ENCODE assay signal across 9 cellular contexts in genomic region chr2:101473581-101473910, GRCh38. TPM values are rescaled to one million over a fixed set of nuclear protein-coding genes. Genes with fewer than 3 reads are reported as not detected.
DNase-seq lines count a peak whose midpoint lies in the region; ATAC-seq, FAIRE-seq and TF ChIP-seq lines count a peak whose summit lies in the region.
"Had no signal": no experiment of that assay in that cellular context is flagged by ENCODE, and none has a peak within 500 bp of the region (broad histone marks: within the 10 kb centered on the region; RNA-seq: fewer than 3 reads in every experiment).

No MANE protein-coding gene starts in this region.

- H3K9ac ChIP-seq in endocrine pancreas (ENCODE audit: control insufficient read depth, insufficient read depth, low read length): peak overlapping the region; percentile 19

- H3K36me3 ChIP-seq in KOPT-K1 (ENCODE audit: insufficient read depth, low read length): no peaks in the 10 kb centered on the region
- H3K36me3 ChIP-seq in endocrine pancreas (ENCODE audit: control insufficient read depth, insufficient read depth, low read length): no peaks in the 10 kb centered on the region
- no peaks in the 10 kb centered on the region for H3K36me3 ChIP-seq in naive thymus-derived CD4-positive, alpha-beta T cell (ENCODE audit: control insufficient read depth in 2 of 3, insufficient read depth in 3 of 3, low read length in 3 of 3)

- peaks cover 0 to 6% (median 0%) of the 10 kb centered on the region in 5 donors for H3K36me3 Mint-ChIP-seq in naive thymus-derived CD4-positive, alpha-beta T cell

- POLR2A ChIA-PET in A549 (lab: Yijun Ruan, JAX): no interaction called here
- POLR2A ChIA-PET in naive thymus-derived CD4-positive, alpha-beta T cell (lab: Charles Lee): interaction anchor here (0.6 kb wide), 1 partner anchor 255 kb away, joined by 3 read pairs; no protein-coding TSS in a partner anchor

- H3K4me1 ChIP-seq in A549: no peaks in the 10 kb centered on the region
- no peaks in the 10 kb centered on the region for H3K4me1 ChIP-seq in endocrine pancreas (ENCODE audit: control insufficient read depth, insufficient read depth, low read length)
- H3K4me1 ChIP-seq in naive thymus-derived CD4-positive, alpha-beta T cell (ENCODE audit: control insufficient read depth in 2 of 2, insufficient read depth in 2 of 2, low read length in 2 of 2): peaks cover 0 to 6% of the 10 kb centered on the region in 2 donors

- no peak for FAIRE-seq in A549 (lab: Jason Lieb, UNC)

- H3K4me1 Mint-ChIP-seq in naive thymus-derived CD4-positive, alpha-beta T cell: peaks cover 6 to 50% (median 11%) of the 10 kb centered on the region in 7 donors

- intact Hi-C loops in naive thymus-derived CD4-positive, alpha-beta T cell (cut with micrococcal nuclease): loop anchor here in 1 of 2 donors (5.0 kb wide), 1 partner anchor 56 kb away; no protein-coding TSS in a partner anchor

- H3K9me3 Mint-ChIP-seq in naive thymus-derived CD4-positive, alpha-beta T cell: no peaks in the 10 kb centered on the region

- no peak for TF ChIP-seq CTCF in A549 (IDR thresholded peaks at IDR 0.05)

- TF ChIP-seq POLR2A in A549 (IDR thresholded peaks at IDR 0.05; ENCODE audit: low read length): no peak

- peak overlapping the region in 3 of 9 donors; percentile 36 to 85 (median 58) for H3K27ac Mint-ChIP-seq in naive thymus-derived CD4-positive, alpha-beta T cell

- no peak for ATAC-seq in A549
- ATAC-seq in naive thymus-derived CD4-positive, alpha-beta T cell: no peak

- TF ChIP-seq RAD21 in A549 (conservative IDR thresholded peaks at IDR 0.05 in 1 of 2, IDR thresholded peaks at IDR 0.05 in 1 of 2): no peak

- no peaks in the 10 kb centered on the region for H3K27me3 ChIP-seq in endocrine pancreas (ENCODE audit: control insufficient read depth, insufficient read depth, low read length)
- H3K27me3 ChIP-seq in naive thymus-derived CD4-positive, alpha-beta T cell (ENCODE audit: control insufficient read depth in 2 of 2, insufficient read depth in 2 of 2, low read length in 2 of 2): no peaks in the 10 kb centered on the region

- H3K4me2 ChIP-seq in A549: 0 out of 3 replicates have a peak overlapping the region, but pooled peaks have one; percentile 12

- TF ChIP-seq EP300 in A549 (IDR thresholded peaks at IDR 0.05): no peak

- CTCF ChIA-PET in A549 (lab: Yijun Ruan, JAX): no interaction called here
- CTCF ChIA-PET in naive thymus-derived CD4-positive, alpha-beta T cell (lab: Charles Lee): interaction anchor here (0.6 kb wide), 1 partner anchor 163 kb away, joined by 6 read pairs; no protein-coding TSS in a partner anchor

- H3K27me3 Mint-ChIP-seq in naive thymus-derived CD4-positive, alpha-beta T cell: peaks cover 0 to 7% (median 0%) of the 10 kb centered on the region in 5 donors

- no peak overlapping the region for H3K27ac ChIP-seq in A549
- H3K27ac ChIP-seq in KOPT-K1 (ENCODE audit: low read depth, low read length, poor library complexity, severe bottlenecking): peak overlapping the region; percentile 87
- no peak overlapping the region for H3K27ac ChIP-seq in naive thymus-derived CD4-positive, alpha-beta T cell (ENCODE audit: low read depth, low read length)

- H3K4me3 Mint-ChIP-seq in naive thymus-derived CD4-positive, alpha-beta T cell: peak overlapping the region; percentile 76 to 88 (median 83)

- 80% methylated on average over 3 of the region's 3 CpGs for WGBS in A549 (ENCODE audit: missing lambda C conversion rate)

- DNase-seq in A549 (ENCODE audit: low read depth in 1 of 2, low spot score in 1 of 2): no peak
- no peak for DNase-seq in naive thymus-derived CD4-positive, alpha-beta T cell
- DNase-seq in NCI-H2081 (lab: John Stamatoyannopoulos, UW): no peak
- no peak for DNase-seq in activated effector memory CD4-positive, alpha-beta T cell treated with Interleukin-2 at 50 U/mL for 16 hours
- no peak for DNase-seq in kidney tubule cell (ENCODE audit: low spot score)
- no peak for DNase-seq in HuH-7.5 (ENCODE audit: low spot score)
- DNase-seq: GDM1 had no signal

- no peak overlapping the region for H3K4me3 ChIP-seq in A549
- H3K4me3 ChIP-seq in endocrine pancreas (ENCODE audit: control insufficient read depth, insufficient read depth, low read length): no peak overlapping the region
- H3K4me3 ChIP-seq in naive thymus-derived CD4-positive, alpha-beta T cell (ENCODE audit: low read length): peak overlapping the region; percentile 48

- H3K9me3 ChIP-seq in A549 (no peaks in the 10 kb centered on the region), KOPT-K1 (ENCODE audit: insufficient read depth, low read length, poor library complexity, severe bottlenecking) (no peaks in the 10 kb centered on the region), endocrine pancreas (ENCODE audit: control insufficient read depth, low read length) (no peaks in the 10 kb centered on the region)
- H3K9me3 ChIP-seq in naive thymus-derived CD4-positive, alpha-beta T cell (ENCODE audit: control insufficient read depth in 2 of 3, low read length in 3 of 3): no peaks in the 10 kb centered on the region

TF ChIP-seq in A549, 52 proteins besides CTCF, POLR2A, EP300 and RAD21:
- no peak for TF ChIP-seq KDM5A (IDR thresholded peaks at IDR 0.05)

RNA-seq across cellular contexts. Expression of gene RFX8, which starts 1.4 kb away (rescaled TPM):
- polyA plus RNA-seq in A549 (2011; rRNA removed): not detected in 2 replicates
- not detected in 2 replicates for polyA plus RNA-seq in A549 (2012; cell fraction: cytosol; rRNA removed)
- polyA plus RNA-seq in A549 (2012; cell fraction: nucleus; rRNA removed): not detected in 2 replicates
- polyA plus RNA-seq in A549 (2017; fragmentation: RNase III; extraction: RNeasy Plus Mini Kit Qiagen cat#74134 plus additional on column Dnase treatment): not detected in 3 replicates
- polyA minus RNA-seq in A549 (2011; rRNA and poly(A)+ RNA removed): not detected in 2 replicates
- 1 to 10 TPM in 2 of 5 experiments, under 1 TPM in 2, not detected in 1; 0.24 to 2.0 (median 0.88) TPM for total RNA-seq in naive thymus-derived CD4-positive, alpha-beta T cell
- polyA plus RNA-seq in naive thymus-derived CD4-positive, alpha-beta T cell: not detected
